ENCODE assay signal across 8 cellular contexts in genomic region chr9:94374176-94375056, GRCh38.
DNase-seq lines count a peak whose midpoint lies in the region; ATAC-seq and TF ChIP-seq lines count a peak whose summit lies in the region.
"Not testable (repeated sequence)": the region's sequence is repeated elsewhere in the genome, so short reads cannot be mapped to it uniquely, and the experiment has no call there.

No MANE protein-coding gene starts in this region.

- H3F3A ChIP-seq in OCI-LY1 (ENCODE audit: insufficient read depth, low read length) = not testable (repeated sequence)

- TF ChIP-seq CTCF in OCI-LY1 (IDR thresholded peaks at IDR 0.05; ENCODE audit: low read length) = not testable (repeated sequence)

- H3K79me2 ChIP-seq in OCI-LY1 (ENCODE audit: insufficient read depth, low read length) = peaks cover 11% of the 10 kb centered on the region

- not testable (repeated sequence) for H4K20me1 ChIP-seq in OCI-LY1 (ENCODE audit: insufficient read depth, low read length)

- DNase-seq in DMS153 (lab: John Stamatoyannopoulos, UW) = peak; percentile 88
- peak; percentile 67 for DNase-seq in HuH-7.5 (ENCODE audit: low spot score)
- DNase-seq in activated CD8-positive, alpha-beta memory T cell treated with anti-CD3 and anti-CD28 coated beads, Interleukin-2, amount 50 U/mL, for 48 hours = peak; percentile 91
- DNase-seq in epidermal melanocyte (ENCODE audit: insufficient read length, low spot score) = peak; percentile 48
- peak; percentile 56 for DNase-seq in middle frontal gyrus (ENCODE audit: extremely low spot score, low spot score)
- peak; percentile 71 to 78 for DNase-seq in stimulated activated CD8-positive, alpha-beta memory T cell treated with anti-CD3 and anti-CD28 coated beads, Interleukin-2, amount 100 ng/mL, for 1 hour (ENCODE audit: low read depth in 2 of 2)

- peak overlapping the region; percentile 68 for H3K4me3 ChIP-seq in OCI-LY1 (ENCODE audit: low read depth, low read length, poor library complexity, severe bottlenecking)

- H3K9me3 ChIP-seq in OCI-LY1 (ENCODE audit: low read length) = not testable (repeated sequence)

- H3K9me2 ChIP-seq in OCI-LY1 (ENCODE audit: low read depth, low read length) = not testable (repeated sequence)

- ATAC-seq in GM21529 (IDR thresholded peaks at IDR 0.05; ENCODE audit: unreplicated experiment) = peak; percentile 87

- H3K36me3 ChIP-seq in OCI-LY1 (ENCODE audit: insufficient read depth, low read length) = not testable (repeated sequence)

- peak overlapping the region; percentile 61 for H3K4me2 ChIP-seq in OCI-LY1 (ENCODE audit: low read length)

- not testable (repeated sequence) for H3K4me1 ChIP-seq in OCI-LY1 (ENCODE audit: insufficient read depth, low read length, severe bottlenecking)

- peak overlapping the region; percentile 66 for H3K9ac ChIP-seq in OCI-LY1 (ENCODE audit: low read length)

- H3K27me3 ChIP-seq in OCI-LY1 (ENCODE audit: insufficient read depth, low read length) = not testable (repeated sequence)

- H3K27ac ChIP-seq in OCI-LY1 (ENCODE audit: low read depth, low read length, poor library complexity, severe bottlenecking) = peak overlapping the region; percentile 22

- H2AFZ ChIP-seq in OCI-LY1 (ENCODE audit: low read length) = not testable (repeated sequence)

Comparison
In these comparisons a context has a peak if more than half of its experiments do, and no peak if none do; other contexts are left out.
1. Peak in every context shown above with its lines: DNase-seq, ATAC-seq, H3K4me3 ChIP-seq and H3K27ac ChIP-seq.